In the genomic region with DNA sequence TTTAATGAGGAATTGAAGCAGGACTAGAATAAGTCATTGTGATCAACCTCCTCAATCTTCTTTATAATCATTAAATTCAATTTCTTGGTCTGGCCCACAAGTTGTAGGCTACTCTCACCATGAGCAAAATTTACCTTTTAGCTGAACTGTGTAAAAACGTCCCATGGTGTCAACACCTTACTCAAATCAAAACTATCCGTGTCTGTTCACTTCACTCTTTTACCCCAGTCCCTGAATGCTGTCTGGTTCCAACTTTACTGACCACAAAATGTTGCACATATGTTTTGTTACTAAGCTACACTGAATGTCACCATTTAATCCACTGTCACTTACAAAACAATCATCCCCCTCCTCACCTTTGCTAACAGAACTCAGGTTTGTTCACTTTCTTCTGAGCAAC, we compare ENCODE assay signal across 22 cellular contexts.
DNase-seq lines count a peak whose midpoint lies in the region; ATAC-seq and TF ChIP-seq lines count a peak whose summit lies in the region.
"Had no signal": no experiment of that assay in that cellular context is flagged by ENCODE, and none has a peak within 500 bp of the region (broad histone marks: within the 10 kb centered on the region; RNA-seq: fewer than 3 reads in every experiment).

No MANE protein-coding gene starts in this region.

- DNase-seq in coronary artery (ENCODE audit: low spot score) (no peak), iPS-NIHi11 (ENCODE audit: low spot score) (no peak), uterus (no peak)
- DNase-seq in activated CD4-positive, alpha-beta T cell treated with anti-CD3 and anti-CD28 coated beads, Interleukin-2, amount 50 U/mL, for 1 hour, result no peak
- DNase-seq: Calu3; CD8-positive, alpha-beta T cell; DMS53; EL; GM23248; KBM-7; NCI-H1105; NCI-H1694 treated with DMSO at 0.1 percent for 48 hours; NCI-H510A; NCI-H748 treated with DMSO at 0.1 percent for 48 hours; SHP77 had no signal

- peak overlapping the region; percentile 46 for H3K4me2 ChIP-seq in OCI-LY3 (ENCODE audit: low read length)
- H3K4me2 ChIP-seq: BLaER1 treated with 17β-estradiol and CSF1 and Interleukin-3, amounts not matched to agents 10 nM and 100 nM had no signal

- H3K79me2 ChIP-seq in OCI-LY3 (ENCODE audit: low read length), result no peaks in the 10 kb centered on the region

- H3K4me1 ChIP-seq in OCI-LY3 (ENCODE audit: low read length), result peaks cover 8% of the 10 kb centered on the region
- H3K4me1 ChIP-seq in uterus, result no peaks in the 10 kb centered on the region
- H3K4me1 ChIP-seq: BLaER1 treated with 17β-estradiol and CSF1 and Interleukin-3, amounts not matched to agents 10 nM and 100 nM; HAP-1 had no signal

- no peaks in the 10 kb centered on the region for H3K36me3 ChIP-seq in OCI-LY3 (replicated peaks; ENCODE audit: low read depth, low read length)
- no peaks in the 10 kb centered on the region for H3K36me3 ChIP-seq in uterus
- H3K36me3 ChIP-seq: BLaER1 treated with 17β-estradiol and CSF1 and Interleukin-3, amounts not matched to agents 10 nM and 100 nM; HAP-1 had no signal

- H3K4me3 ChIP-seq in OCI-LY3 (ENCODE audit: low read length), result no peak overlapping the region
- H3K4me3 ChIP-seq in coronary artery, result no peak overlapping the region
- no peak overlapping the region for H3K4me3 ChIP-seq in uterus
- H3K4me3 ChIP-seq: BLaER1 treated with 17β-estradiol and CSF1 and Interleukin-3, amounts not matched to agents 10 nM and 100 nM; GM23248; HAP-1; SK-N-MC had no signal

- no peak overlapping the region for H3K9ac ChIP-seq in OCI-LY3 (ENCODE audit: low read length)
- H3K9ac ChIP-seq: BLaER1 treated with 17β-estradiol and CSF1 and Interleukin-3, amounts not matched to agents 10 nM and 100 nM; GM23248 had no signal

- H4K20me1 ChIP-seq in OCI-LY3 (ENCODE audit: insufficient read depth, low read length), result no peaks in the 10 kb centered on the region
- H4K20me1 ChIP-seq: BLaER1 treated with 17β-estradiol and CSF1 and Interleukin-3, amounts not matched to agents 10 nM and 100 nM had no signal

- intact Hi-C loops in uterus (cut with DNase I; ENCODE audit: low total_unique reads), result no loop called here

- H3K27ac ChIP-seq in OCI-LY3 (ENCODE audit: low read length) (no peak overlapping the region), coronary artery (no peak overlapping the region), uterus (no peak overlapping the region)
- H3K27ac ChIP-seq: BLaER1 treated with 17β-estradiol and CSF1 and Interleukin-3, amounts not matched to agents 10 nM and 100 nM; GM23248; SK-N-MC had no signal

- TF ChIP-seq POLR2A in uterus (IDR thresholded peaks at IDR 0.05), result no peak

- H3K9me3 ChIP-seq in OCI-LY3 (ENCODE audit: insufficient read depth, low read length) (no peaks in the 10 kb centered on the region), uterus (no peaks in the 10 kb centered on the region)
- H3K9me3 ChIP-seq: BLaER1 treated with 17β-estradiol and CSF1 and Interleukin-3, amounts not matched to agents 10 nM and 100 nM; HAP-1 had no signal

- H2AFZ ChIP-seq in OCI-LY3 (ENCODE audit: low read depth, low read length), result no peak overlapping the region; the same call in 1 of the 2 replicates
- H2AFZ ChIP-seq: GM23248 had no signal

- TF ChIP-seq CTCF in OCI-LY3 (IDR thresholded peaks at IDR 0.05; ENCODE audit: low read depth, low read length) (no peak), coronary artery (IDR thresholded peaks at IDR 0.05) (no peak), uterus (IDR thresholded peaks at IDR 0.05) (no peak)

- H3K27me3 ChIP-seq in OCI-LY3 (ENCODE audit: low read depth, low read length), result no peaks in the 10 kb centered on the region
- H3K27me3 ChIP-seq in uterus, result no peaks in the 10 kb centered on the region
- H3K27me3 ChIP-seq: BLaER1 treated with 17β-estradiol and CSF1 and Interleukin-3, amounts not matched to agents 10 nM and 100 nM had no signal

- ATAC-seq in GM18858 (IDR thresholded peaks at IDR 0.05; ENCODE audit: unreplicated experiment) (peak; percentile 32), GM19463 (IDR thresholded peaks at IDR 0.05; ENCODE audit: unreplicated experiment) (peak; percentile 86), HG02870 (IDR thresholded peaks at IDR 0.05; ENCODE audit: unreplicated experiment) (peak; percentile 57)
- ATAC-seq: CD8-positive, alpha-beta T cell had no signal

Comparison
In these comparisons a context has a peak if more than half of its experiments do, and no peak if none do; other contexts are left out.
1. ATAC-seq: peak in every context shown above with its lines; median percentile 86 in GM19463; 57 in HG02870; 32 in GM18858.